Comparison of ENCODE assay signal across 7 cellular contexts in genomic region chr16:26161461-26162180, GRCh38.
"Had no signal": no experiment of that assay in that cellular context is flagged by ENCODE, and none has a peak within 500 bp of the region (broad histone marks: within the 10 kb centered on the region; RNA-seq: fewer than 3 reads in every experiment).

No MANE protein-coding gene starts in this region.

- H3K9me3 ChIP-seq: HAP-1 had no signal

- H3K27ac ChIP-seq: GM23248, HL-60 had no signal

- H3K36me3 ChIP-seq: HAP-1 had no signal

- H3K4me3 ChIP-seq: GM23248, HAP-1 had no signal

- H3K4me1 ChIP-seq: HAP-1 had no signal

- DNase-seq: GM23248, GOT3, H7, HFFc6 had no signal

- FAIRE-seq: HepG2 had no signal
